ENCODE assay signal across 20 cellular contexts in the genomic region with DNA sequence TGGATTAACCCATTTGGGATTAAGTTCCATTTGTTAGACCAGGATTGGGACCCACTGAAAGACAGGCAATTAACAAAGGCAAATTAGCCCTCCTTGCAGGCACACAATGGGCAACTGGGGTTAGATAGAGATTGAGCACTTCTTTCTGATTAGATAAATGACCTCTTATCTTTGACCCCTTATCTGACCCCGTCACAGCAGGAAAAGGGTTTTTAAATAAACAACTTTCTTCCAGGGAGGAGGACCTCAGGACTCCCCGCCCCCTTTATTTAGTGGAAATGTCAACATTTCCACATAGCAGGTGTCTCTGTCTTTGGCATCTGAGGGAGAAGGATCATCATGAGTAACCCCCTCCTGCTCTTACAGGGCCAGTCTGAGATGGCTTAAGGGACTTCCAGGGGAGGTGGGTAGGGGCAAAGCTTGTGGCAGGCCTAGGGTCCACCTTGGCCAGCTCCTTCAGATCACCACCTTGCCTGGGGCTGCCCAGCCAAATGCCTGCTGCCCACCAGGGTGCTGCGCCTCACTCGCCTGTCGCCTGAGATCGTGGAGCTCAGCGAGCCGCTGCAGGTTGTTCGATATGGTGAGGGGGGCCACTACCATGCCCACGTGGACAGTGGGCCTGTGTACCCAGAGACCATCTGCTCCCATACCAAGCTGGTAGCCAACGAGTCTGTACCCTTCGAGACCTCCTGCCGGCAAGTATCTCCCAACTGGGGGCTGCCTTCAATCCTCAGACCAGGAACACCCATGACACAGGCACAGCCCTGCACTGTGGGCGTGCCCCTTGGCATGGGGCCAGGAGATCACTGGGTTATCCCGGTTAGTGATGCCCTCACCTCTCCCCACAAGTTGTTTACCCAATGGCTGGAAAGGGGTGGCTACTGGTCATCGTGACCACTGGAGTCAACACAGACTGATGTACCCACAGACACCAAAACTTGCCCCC. TPM values are rescaled to one million over a fixed set of nuclear protein-coding genes. Genes with fewer than 3 reads are reported as not detected.
DNase-seq lines count a peak whose midpoint lies in the region; ATAC-seq and TF ChIP-seq lines count a peak whose summit lies in the region.
"Had no signal": no experiment of that assay in that cellular context is flagged by ENCODE, and none has a peak within 500 bp of the region (broad histone marks: within the 10 kb centered on the region; RNA-seq: fewer than 3 reads in every experiment).

No MANE protein-coding gene starts in this region.

- no peaks in the 10 kb centered on the region for H3K9me3 ChIP-seq in liver (ENCODE audit: control insufficient read depth in 4 of 4, low read length in 3 of 4)
- H3K9me3 ChIP-seq: BLaER1, SJCRH30, testis had no signal

- ATAC-seq in HG02938 (IDR thresholded peaks at IDR 0.05; ENCODE audit: unreplicated experiment) = no peak
- ATAC-seq in HG02763 (IDR thresholded peaks at IDR 0.05; ENCODE audit: unreplicated experiment) = no peak
- ATAC-seq: activated naive CD8-positive, alpha-beta T cell treated with anti-CD3 and anti-CD28 coated beads, Interleukin-2, amount 50 U/mL, for 24 hours had no signal

- TF ChIP-seq RAD21 in liver (IDR thresholded peaks at IDR 0.05) = no peak

- DNase-seq in DMS79 treated with DMSO at 0.1 percent for 48 hours (lab: John Stamatoyannopoulos, UW) = peak; percentile 27
- DNase-seq in DMS79 (lab: John Stamatoyannopoulos, UW) = no peak
- peak; percentile 36 for DNase-seq in NCI-H146 treated with DMSO at 0.1 percent for 48 hours (lab: John Stamatoyannopoulos, UW; ENCODE audit: unreplicated experiment)
- no peak for DNase-seq in GM19240 (ENCODE audit: insufficient read length, low spot score)
- DNase-seq: activated naive CD8-positive, alpha-beta T cell treated with anti-CD3 and anti-CD28 coated beads, Interleukin-2, amount 50 U/mL, for 24 hours; brain microvascular endothelial cell; cortex of kidney; foreskin fibroblast; H7; hippocampal formation; islet precursor cell; Kasumi-1; NCI-H1105 treated with DMSO at 0.1 percent for 48 hours; SJCRH30; testis had no signal

- peaks cover 0 to 2% (median under 1%) of the 10 kb centered on the region in 4 donors for H3K36me3 ChIP-seq in liver (ENCODE audit: control insufficient read depth in 4 of 4, insufficient read depth in 3 of 4, low read depth in 1 of 4, low read length in 3 of 4)
- H3K36me3 ChIP-seq: brain microvascular endothelial cell had no signal

- TF ChIP-seq CTCF in 22Rv1 (IDR thresholded peaks at IDR 0.05) = no peak
- TF ChIP-seq CTCF in liver (IDR thresholded peaks at IDR 0.05; ENCODE audit: low read depth, low read length, missing input control) = no peak

- H3K27ac ChIP-seq in 22Rv1 = peak overlapping the region; percentile 98
- H3K27ac ChIP-seq in liver (ENCODE audit: low read depth in 1 of 2, low read length in 2 of 2) = no peak overlapping the region
- H3K27ac ChIP-seq: BLaER1, brain microvascular endothelial cell, SJCRH30, testis had no signal

- H3K27me3 ChIP-seq in liver (ENCODE audit: control insufficient read depth in 4 of 4, insufficient read depth in 4 of 4, low read length in 3 of 4) = no peaks in the 10 kb centered on the region
- H3K27me3 ChIP-seq: BLaER1, brain microvascular endothelial cell, SJCRH30, testis had no signal

- no peak overlapping the region for H3K4me3 ChIP-seq in liver (ENCODE audit: low read depth in 1 of 3, low read length in 3 of 3)
- H3K4me3 ChIP-seq: BLaER1, SJCRH30, testis had no signal

- peaks cover 6 to 31% (median 20%) of the 10 kb centered on the region in 4 donors for H3K4me1 ChIP-seq in liver (ENCODE audit: control insufficient read depth in 4 of 4, insufficient read depth in 4 of 4, low read length in 3 of 4)
- H3K4me1 ChIP-seq: SJCRH30 had no signal

- whole genome bisulfite sequencing in liver = 75% methylated on average over 16 of the region's 16 CpGs

- H3K9ac ChIP-seq in liver (ENCODE audit: low read depth in 1 of 2, low read length in 2 of 2) = no peak overlapping the region
- H3K9ac ChIP-seq: BLaER1 had no signal

TF ChIP-seq in liver, 16 proteins besides CTCF, POLR2A, EP300 and RAD21:
- TF ChIP-seq HNF4G (IDR thresholded peaks at IDR 0.05) (peak; percentile 32), TAF1 (conservative IDR thresholded peaks at IDR 0.05) (no peak), GABPA (IDR thresholded peaks at IDR 0.05 in 1 of 2, conservative IDR thresholded peaks at IDR 0.05 in 1 of 2) (peak in 1 of 2 donors; percentile 51), JUND (IDR thresholded peaks at IDR 0.05) (peak in 1 of 2 donors; percentile 51), FOXA1 (IDR thresholded peaks at IDR 0.05) (peak; percentile 51), YY1 (IDR thresholded peaks at IDR 0.05) (no peak), MAX (IDR thresholded peaks at IDR 0.05) (no peak), ZBTB33 (IDR thresholded peaks at IDR 0.05) (no peak), RXRA (IDR thresholded peaks at IDR 0.05) (peak; percentile 82 to 86), SP1 (IDR thresholded peaks at IDR 0.05) (peak; percentile 80), NR2F2 (IDR thresholded peaks at IDR 0.05) (peak; percentile 88), HNF4A (conservative IDR thresholded peaks at IDR 0.05) (peak; percentile 68), EGR1 (IDR thresholded peaks at IDR 0.05; ENCODE audit: low read depth in 2 of 2) (peak in 1 of 2 donors; percentile 74), FOXA2 (IDR thresholded peaks at IDR 0.05) (peak; percentile 61)
- TF ChIP-seq, protein P1, sequence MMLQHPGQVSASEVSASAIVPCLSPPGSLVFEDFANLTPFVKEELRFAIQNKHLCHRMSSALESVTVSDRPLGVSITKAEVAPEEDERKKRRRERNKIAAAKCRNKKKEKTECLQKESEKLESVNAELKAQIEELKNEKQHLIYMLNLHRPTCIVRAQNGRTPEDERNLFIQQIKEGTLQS (IDR thresholded peaks at IDR 0.05) = no peak
- TF ChIP-seq, protein P2, sequence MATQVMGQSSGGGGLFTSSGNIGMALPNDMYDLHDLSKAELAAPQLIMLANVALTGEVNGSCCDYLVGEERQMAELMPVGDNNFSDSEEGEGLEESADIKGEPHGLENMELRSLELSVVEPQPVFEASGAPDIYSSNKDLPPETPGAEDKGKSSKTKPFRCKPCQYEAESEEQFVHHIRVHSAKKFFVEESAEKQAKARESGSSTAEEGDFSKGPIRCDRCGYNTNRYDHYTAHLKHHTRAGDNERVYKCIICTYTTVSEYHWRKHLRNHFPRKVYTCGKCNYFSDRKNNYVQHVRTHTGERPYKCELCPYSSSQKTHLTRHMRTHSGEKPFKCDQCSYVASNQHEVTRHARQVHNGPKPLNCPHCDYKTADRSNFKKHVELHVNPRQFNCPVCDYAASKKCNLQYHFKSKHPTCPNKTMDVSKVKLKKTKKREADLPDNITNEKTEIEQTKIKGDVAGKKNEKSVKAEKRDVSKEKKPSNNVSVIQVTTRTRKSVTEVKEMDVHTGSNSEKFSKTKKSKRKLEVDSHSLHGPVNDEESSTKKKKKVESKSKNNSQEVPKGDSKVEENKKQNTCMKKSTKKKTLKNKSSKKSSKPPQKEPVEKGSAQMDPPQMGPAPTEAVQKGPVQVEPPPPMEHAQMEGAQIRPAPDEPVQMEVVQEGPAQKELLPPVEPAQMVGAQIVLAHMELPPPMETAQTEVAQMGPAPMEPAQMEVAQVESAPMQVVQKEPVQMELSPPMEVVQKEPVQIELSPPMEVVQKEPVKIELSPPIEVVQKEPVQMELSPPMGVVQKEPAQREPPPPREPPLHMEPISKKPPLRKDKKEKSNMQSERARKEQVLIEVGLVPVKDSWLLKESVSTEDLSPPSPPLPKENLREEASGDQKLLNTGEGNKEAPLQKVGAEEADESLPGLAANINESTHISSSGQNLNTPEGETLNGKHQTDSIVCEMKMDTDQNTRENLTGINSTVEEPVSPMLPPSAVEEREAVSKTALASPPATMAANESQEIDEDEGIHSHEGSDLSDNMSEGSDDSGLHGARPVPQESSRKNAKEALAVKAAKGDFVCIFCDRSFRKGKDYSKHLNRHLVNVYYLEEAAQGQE (IDR thresholded peaks at IDR 0.05) = peak; percentile 41

RNA-seq across cellular contexts. Expression of gene WDR6, which starts 2.6 kb away (rescaled TPM):
- 10 to 100 TPM; 43.9 to 50.9 TPM for total RNA-seq in liver
- polyA plus RNA-seq in liver = 10 to 100 TPM; 29.4 to 50.1 TPM

RNA-seq across cellular contexts. Expression of gene DALRD3, which starts 13.8 kb away (rescaled TPM):
- 10 to 100 TPM in 1 of 2 donors, 1 to 10 TPM in 1; 7.9 to 10.6 TPM for total RNA-seq in liver
- polyA plus RNA-seq in liver = 1 to 10 TPM; 8.6 to 9.9 TPM

RNA-seq across cellular contexts. Expression of gene P4HTM, which starts 14.6 kb away (rescaled TPM):
- 10 to 100 TPM in 1 of 2 donors, 1 to 10 TPM in 1; 10.0 to 12.8 TPM for total RNA-seq in liver
- 10 to 100 TPM; 11.0 to 16.2 TPM for polyA plus RNA-seq in liver

RNA-seq across cellular contexts. Expression of gene NDUFAF3, which starts 17.3 kb away (rescaled TPM):
- total RNA-seq in liver = 10 to 100 TPM; 28.6 to 75.6 TPM
- 100 to 1,000 TPM in 1 of 2 donors, 10 to 100 TPM in 1; 68.4 to 107 TPM for polyA plus RNA-seq in liver

RNA-seq across cellular contexts. Expression of gene IMPDH2, which starts 24.6 kb away (rescaled TPM):
- total RNA-seq in liver = 100 to 1,000 TPM in 1 of 2 donors, 10 to 100 TPM in 1; 33.6 to 182 TPM
- 10 to 100 TPM; 20.9 to 45.8 TPM for polyA plus RNA-seq in liver

Comparison
In these comparisons a context has a peak if more than half of its experiments do, and no peak if none do; other contexts are left out.
1. DNase-seq: peak in DMS79 treated with DMSO at 0.1 percent for 48 hours (single experiment) and NCI-H146 treated with DMSO at 0.1 percent for 48 hours (single experiment); none in DMS79 (single experiment) and GM19240 (single experiment).